8 cellular contexts compared by ENCODE assay signal in the genomic region with DNA sequence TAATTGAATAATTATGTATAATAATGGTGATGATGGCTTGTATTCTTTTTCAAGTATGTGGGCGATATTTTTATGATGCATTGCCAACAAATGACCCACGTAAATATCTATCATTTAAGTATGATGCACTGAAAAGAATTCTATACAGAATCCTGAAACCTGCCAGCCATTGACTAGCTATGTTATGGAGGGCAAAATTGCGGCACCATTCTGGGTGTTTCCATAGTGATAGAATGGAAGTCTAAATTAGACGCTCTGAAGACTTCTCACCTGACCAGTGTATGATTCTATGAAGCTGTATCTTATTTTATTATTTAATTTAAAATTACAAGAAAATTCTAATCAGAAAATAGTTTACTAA. TPM values are rescaled to one million over a fixed set of nuclear protein-coding genes. Genes with fewer than 3 reads are reported as not detected.
DNase-seq lines count a peak whose midpoint lies in the region; TF ChIP-seq lines count a peak whose summit lies in the region.

No MANE protein-coding gene starts in this region.

- H3K27me3 ChIP-seq in Peyer's patch: no peaks in the 10 kb centered on the region
- H3K27me3 ChIP-seq in fibroblast of lung (ENCODE audit: control insufficient read depth, insufficient read depth, low read length): no peaks in the 10 kb centered on the region
- H3K27me3 ChIP-seq in spleen (replicated peaks in 1 of 7): no peaks in the 10 kb centered on the region

- H3K79me2 ChIP-seq in fibroblast of lung (ENCODE audit: control insufficient read depth, insufficient read depth, low read length): peaks cover 27% of the 10 kb centered on the region

- H3K36me3 ChIP-seq in Peyer's patch (peaks cover 0 to 5% (median 0%) of the 10 kb centered on the region in 3 donors), fibroblast of lung (ENCODE audit: control insufficient read depth, insufficient read depth, low read length) (no peaks in the 10 kb centered on the region), spleen (peaks cover 0 to 26% (median 4%) of the 10 kb centered on the region in 6 donors)

- H3K9me3 ChIP-seq in Peyer's patch (no peaks in the 10 kb centered on the region), fibroblast of lung (ENCODE audit: control insufficient read depth, insufficient read depth, low read depth, low read length) (no peaks in the 10 kb centered on the region), spleen (no peaks in the 10 kb centered on the region)

- H3K4me1 ChIP-seq in Peyer's patch (peaks cover 0 to 23% (median 0%) of the 10 kb centered on the region in 4 donors), fibroblast of lung (ENCODE audit: control insufficient read depth, extremely low read depth, insufficient read depth, low read length) (peaks cover 2% of the 10 kb centered on the region), spleen (peaks cover 13 to 64% (median 38%) of the 10 kb centered on the region in 6 donors)

- TF ChIP-seq CTCF in Peyer's patch (IDR thresholded peaks at IDR 0.05) (no peak), fibroblast of lung (conservative IDR thresholded peaks at IDR 0.05 in 1 of 2, IDR thresholded peaks at IDR 0.05 in 1 of 2; ENCODE audit: low read depth in 1 of 2, low read length in 2 of 2) (no peak), spleen (IDR thresholded peaks at IDR 0.05 in 8 of 11, conservative IDR thresholded peaks at IDR 0.05 in 3 of 11) (no peak)

- DNase-seq in NCI-H82 (lab: John Stamatoyannopoulos, UW): peak; percentile 37
- no peak for DNase-seq in NCI-H82 treated with DMSO at 0.1 percent for 48 hours (lab: John Stamatoyannopoulos, UW; ENCODE audit: unreplicated experiment)
- DNase-seq in Peyer's patch: no peak
- no peak for DNase-seq in fibroblast of lung (ENCODE audit: low read depth in 2 of 2)
- no peak for DNase-seq in spleen
- no peak for DNase-seq in GM19238 (ENCODE audit: insufficient read length, low spot score)
- no peak for DNase-seq in COLO668 (lab: John Stamatoyannopoulos, UW; ENCODE audit: unreplicated experiment)
- DNase-seq in activated effector memory CD4-positive, alpha-beta T cell treated with anti-CD3 and anti-CD28 coated beads, Interleukin-2, amount 50 U/mL, for 16 hours: no peak

- H3K9ac ChIP-seq in fibroblast of lung (ENCODE audit: insufficient read depth, low read length): no peak overlapping the region

- intact Hi-C loops in spleen (cut with DNase I; ENCODE audit: low total_unique reads): no loop called here

- TF ChIP-seq POLR2A in Peyer's patch (IDR thresholded peaks at IDR 0.05) (no peak), spleen (IDR thresholded peaks at IDR 0.05) (no peak)

- WGBS in spleen, 5 donors: 24 to 30% (median 27%) methylated on average over 4 of the region's 4 CpGs

- H3K4me3 ChIP-seq in Peyer's patch (peak overlapping the region; percentile 59 to 94 (median 76)), fibroblast of lung (replicated peaks in 1 of 4; ENCODE audit: control extremely low read depth in 1 of 4, insufficient read depth in 1 of 4, low read depth in 3 of 4, low read length in 4 of 4) (peak overlapping the region; percentile 27 to 82 (median 55)), spleen (peak overlapping the region; percentile 40 to 76 (median 66))

- H3K27ac ChIP-seq in Peyer's patch (peak overlapping the region in 3 of 4 donors; percentile 81 to 92 (median 92)), fibroblast of lung (ENCODE audit: insufficient read depth, low read length) (no peak overlapping the region), spleen (peak overlapping the region in 7 of 8 donors; percentile 88 to 95 (median 92))

- H4K20me1 ChIP-seq in fibroblast of lung (ENCODE audit: control insufficient read depth, extremely low read depth, insufficient read depth, low read length): no peaks in the 10 kb centered on the region

- peak overlapping the region; percentile 69 for H3K4me2 ChIP-seq in fibroblast of lung (ENCODE audit: extremely low read depth, insufficient read depth, low read length)

- peak overlapping the region; percentile 73 for H2AFZ ChIP-seq in fibroblast of lung (ENCODE audit: low read length)

RNA-seq across cellular contexts. Expression of a gene that starts 0.7 kb away (rescaled TPM):
- total RNA-seq in Peyer's patch (10 to 100 TPM; 26.3 to 99.0 (median 40.0) TPM), fibroblast of lung (10.5 and 15.4 TPM in 2 replicates), spleen (10 to 100 TPM; 32.5 to 60.2 (median 43.3) TPM)
- polyA plus RNA-seq in fibroblast of lung (6.5 and 7.6 TPM in 2 replicates), spleen (1 to 10 TPM; 5.4 to 7.1 (median 6.4) TPM)
- 4.7 and 5.0 TPM in 2 replicates for polyA plus RNA-seq in fibroblast of lung (2012)
- 1.7 and 2.9 TPM in 2 replicates for polyA minus RNA-seq in fibroblast of lung (ENCODE audit: low replicate concordance)

RNA-seq across cellular contexts. Expression of a gene that starts 12.6 kb away (rescaled TPM):
- total RNA-seq in Peyer's patch (10 to 100 TPM in 1 of 4 donors, 1 to 10 TPM in 1, not detected in 2; 1.5 to 13.2 TPM), fibroblast of lung (not detected in 2 replicates), spleen (10 to 100 TPM; 22.3 to 40.1 (median 24.2) TPM)
- polyA plus RNA-seq in fibroblast of lung (not detected in 2 replicates), spleen (10 to 100 TPM; 37.8 to 74.1 (median 60.3) TPM)
- not detected in 2 replicates for polyA plus RNA-seq in fibroblast of lung (2012)
- polyA minus RNA-seq in fibroblast of lung (ENCODE audit: low replicate concordance): not detected in 2 replicates
